ENCODE assay signal across 1 cellular context in the genomic region with DNA sequence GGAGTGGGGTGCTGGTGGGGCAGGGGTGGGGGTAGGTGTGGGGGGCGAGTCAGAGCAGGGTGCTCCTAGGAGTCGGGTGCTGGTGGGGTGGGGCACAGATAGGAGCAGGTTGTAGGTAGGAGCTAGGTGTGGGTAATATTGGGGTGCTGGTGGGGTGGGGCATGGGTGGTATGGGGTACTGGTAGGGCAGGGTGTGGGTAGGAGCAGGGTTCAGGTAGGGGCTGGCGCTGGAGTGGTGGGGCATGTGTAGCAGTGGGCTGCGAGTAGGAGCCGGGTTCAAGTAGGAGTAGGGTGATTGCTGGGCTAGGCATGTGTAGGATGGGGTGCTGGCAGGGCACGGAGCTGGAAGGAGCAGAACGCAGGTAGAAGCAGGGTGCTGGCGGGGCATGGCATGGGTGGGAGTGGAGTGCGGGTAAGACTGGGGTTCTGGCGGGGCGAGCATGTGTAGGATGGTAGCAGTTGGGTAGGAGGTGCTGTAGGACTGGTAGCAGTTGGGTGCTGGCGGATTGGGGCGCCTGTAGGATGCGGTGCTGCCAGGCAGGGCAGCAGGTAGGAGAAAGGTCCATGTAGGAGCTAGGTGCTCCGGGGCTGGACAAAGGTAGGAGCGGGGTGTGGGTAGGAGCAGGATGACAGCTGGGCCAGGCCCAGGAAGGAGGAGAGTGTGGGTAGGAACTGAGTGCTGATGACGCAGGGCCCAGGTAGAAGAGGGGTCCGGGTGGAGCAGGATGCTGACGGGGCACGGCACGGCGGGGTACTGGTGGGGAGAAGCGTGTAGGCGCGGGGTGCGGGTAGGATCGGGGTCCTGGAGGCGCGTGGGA.
TF ChIP-seq lines count a peak whose summit lies in the region.

No MANE protein-coding gene starts in this region.

TF ChIP-seq in WTC11, 78 proteins besides CTCF, POLR2A, EP300 and RAD21 (continued from another document):
- TF ChIP-seq, protein P1, sequence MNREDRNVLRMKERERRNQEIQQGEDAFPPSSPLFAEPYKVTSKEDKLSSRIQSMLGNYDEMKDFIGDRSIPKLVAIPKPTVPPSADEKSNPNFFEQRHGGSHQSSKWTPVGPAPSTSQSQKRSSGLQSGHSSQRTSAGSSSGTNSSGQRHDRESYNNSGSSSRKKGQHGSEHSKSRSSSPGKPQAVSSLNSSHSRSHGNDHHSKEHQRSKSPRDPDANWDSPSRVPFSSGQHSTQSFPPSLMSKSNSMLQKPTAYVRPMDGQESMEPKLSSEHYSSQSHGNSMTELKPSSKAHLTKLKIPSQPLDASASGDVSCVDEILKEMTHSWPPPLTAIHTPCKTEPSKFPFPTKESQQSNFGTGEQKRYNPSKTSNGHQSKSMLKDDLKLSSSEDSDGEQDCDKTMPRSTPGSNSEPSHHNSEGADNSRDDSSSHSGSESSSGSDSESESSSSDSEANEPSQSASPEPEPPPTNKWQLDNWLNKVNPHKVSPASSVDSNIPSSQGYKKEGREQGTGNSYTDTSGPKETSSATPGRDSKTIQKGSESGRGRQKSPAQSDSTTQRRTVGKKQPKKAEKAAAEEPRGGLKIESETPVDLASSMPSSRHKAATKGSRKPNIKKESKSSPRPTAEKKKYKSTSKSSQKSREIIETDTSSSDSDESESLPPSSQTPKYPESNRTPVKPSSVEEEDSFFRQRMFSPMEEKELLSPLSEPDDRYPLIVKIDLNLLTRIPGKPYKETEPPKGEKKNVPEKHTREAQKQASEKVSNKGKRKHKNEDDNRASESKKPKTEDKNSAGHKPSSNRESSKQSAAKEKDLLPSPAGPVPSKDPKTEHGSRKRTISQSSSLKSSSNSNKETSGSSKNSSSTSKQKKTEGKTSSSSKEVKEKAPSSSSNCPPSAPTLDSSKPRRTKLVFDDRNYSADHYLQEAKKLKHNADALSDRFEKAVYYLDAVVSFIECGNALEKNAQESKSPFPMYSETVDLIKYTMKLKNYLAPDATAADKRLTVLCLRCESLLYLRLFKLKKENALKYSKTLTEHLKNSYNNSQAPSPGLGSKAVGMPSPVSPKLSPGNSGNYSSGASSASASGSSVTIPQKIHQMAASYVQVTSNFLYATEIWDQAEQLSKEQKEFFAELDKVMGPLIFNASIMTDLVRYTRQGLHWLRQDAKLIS (CRISPR knock-in tag; IDR thresholded peaks at IDR 0.05; ENCODE audit: borderline replicate concordance) = no peak
- no peak for TF ChIP-seq TP53 (CRISPR knock-in tag; IDR thresholded peaks at IDR 0.05)
- TF ChIP-seq MXD4 (CRISPR knock-in tag; IDR thresholded peaks at IDR 0.05; ENCODE audit: borderline replicate concordance) = no peak
- TF ChIP-seq SP1 (CRISPR knock-in tag; conservative IDR thresholded peaks at IDR 0.05) = no peak
- no peak for TF ChIP-seq ZNF219 (CRISPR knock-in tag; IDR thresholded peaks at IDR 0.05; ENCODE audit: borderline replicate concordance)
- TF ChIP-seq NR2C2 (CRISPR knock-in tag; IDR thresholded peaks at IDR 0.05) = no peak
- TF ChIP-seq, protein P2, sequence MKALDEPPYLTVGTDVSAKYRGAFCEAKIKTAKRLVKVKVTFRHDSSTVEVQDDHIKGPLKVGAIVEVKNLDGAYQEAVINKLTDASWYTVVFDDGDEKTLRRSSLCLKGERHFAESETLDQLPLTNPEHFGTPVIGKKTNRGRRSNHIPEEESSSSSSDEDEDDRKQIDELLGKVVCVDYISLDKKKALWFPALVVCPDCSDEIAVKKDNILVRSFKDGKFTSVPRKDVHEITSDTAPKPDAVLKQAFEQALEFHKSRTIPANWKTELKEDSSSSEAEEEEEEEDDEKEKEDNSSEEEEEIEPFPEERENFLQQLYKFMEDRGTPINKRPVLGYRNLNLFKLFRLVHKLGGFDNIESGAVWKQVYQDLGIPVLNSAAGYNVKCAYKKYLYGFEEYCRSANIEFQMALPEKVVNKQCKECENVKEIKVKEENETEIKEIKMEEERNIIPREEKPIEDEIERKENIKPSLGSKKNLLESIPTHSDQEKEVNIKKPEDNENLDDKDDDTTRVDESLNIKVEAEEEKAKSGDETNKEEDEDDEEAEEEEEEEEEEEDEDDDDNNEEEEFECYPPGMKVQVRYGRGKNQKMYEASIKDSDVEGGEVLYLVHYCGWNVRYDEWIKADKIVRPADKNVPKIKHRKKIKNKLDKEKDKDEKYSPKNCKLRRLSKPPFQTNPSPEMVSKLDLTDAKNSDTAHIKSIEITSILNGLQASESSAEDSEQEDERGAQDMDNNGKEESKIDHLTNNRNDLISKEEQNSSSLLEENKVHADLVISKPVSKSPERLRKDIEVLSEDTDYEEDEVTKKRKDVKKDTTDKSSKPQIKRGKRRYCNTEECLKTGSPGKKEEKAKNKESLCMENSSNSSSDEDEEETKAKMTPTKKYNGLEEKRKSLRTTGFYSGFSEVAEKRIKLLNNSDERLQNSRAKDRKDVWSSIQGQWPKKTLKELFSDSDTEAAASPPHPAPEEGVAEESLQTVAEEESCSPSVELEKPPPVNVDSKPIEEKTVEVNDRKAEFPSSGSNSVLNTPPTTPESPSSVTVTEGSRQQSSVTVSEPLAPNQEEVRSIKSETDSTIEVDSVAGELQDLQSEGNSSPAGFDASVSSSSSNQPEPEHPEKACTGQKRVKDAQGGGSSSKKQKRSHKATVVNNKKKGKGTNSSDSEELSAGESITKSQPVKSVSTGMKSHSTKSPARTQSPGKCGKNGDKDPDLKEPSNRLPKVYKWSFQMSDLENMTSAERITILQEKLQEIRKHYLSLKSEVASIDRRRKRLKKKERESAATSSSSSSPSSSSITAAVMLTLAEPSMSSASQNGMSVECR (CRISPR knock-in tag; IDR thresholded peaks at IDR 0.05; ENCODE audit: borderline replicate concordance) = no peak
- no peak for TF ChIP-seq NFYB (CRISPR knock-in tag; conservative IDR thresholded peaks at IDR 0.05; ENCODE audit: low read depth)
- TF ChIP-seq, protein P3, sequence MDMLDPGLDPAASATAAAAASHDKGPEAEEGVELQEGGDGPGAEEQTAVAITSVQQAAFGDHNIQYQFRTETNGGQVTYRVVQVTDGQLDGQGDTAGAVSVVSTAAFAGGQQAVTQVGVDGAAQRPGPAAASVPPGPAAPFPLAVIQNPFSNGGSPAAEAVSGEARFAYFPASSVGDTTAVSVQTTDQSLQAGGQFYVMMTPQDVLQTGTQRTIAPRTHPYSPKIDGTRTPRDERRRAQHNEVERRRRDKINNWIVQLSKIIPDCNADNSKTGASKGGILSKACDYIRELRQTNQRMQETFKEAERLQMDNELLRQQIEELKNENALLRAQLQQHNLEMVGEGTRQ (CRISPR knock-in tag; IDR thresholded peaks at IDR 0.05) = no peak
- no peak for TF ChIP-seq RORB (CRISPR knock-in tag; IDR thresholded peaks at IDR 0.05)
- TF ChIP-seq ZNF138 (CRISPR knock-in tag; conservative IDR thresholded peaks at IDR 0.05) = no peak
- TF ChIP-seq, protein P4, sequence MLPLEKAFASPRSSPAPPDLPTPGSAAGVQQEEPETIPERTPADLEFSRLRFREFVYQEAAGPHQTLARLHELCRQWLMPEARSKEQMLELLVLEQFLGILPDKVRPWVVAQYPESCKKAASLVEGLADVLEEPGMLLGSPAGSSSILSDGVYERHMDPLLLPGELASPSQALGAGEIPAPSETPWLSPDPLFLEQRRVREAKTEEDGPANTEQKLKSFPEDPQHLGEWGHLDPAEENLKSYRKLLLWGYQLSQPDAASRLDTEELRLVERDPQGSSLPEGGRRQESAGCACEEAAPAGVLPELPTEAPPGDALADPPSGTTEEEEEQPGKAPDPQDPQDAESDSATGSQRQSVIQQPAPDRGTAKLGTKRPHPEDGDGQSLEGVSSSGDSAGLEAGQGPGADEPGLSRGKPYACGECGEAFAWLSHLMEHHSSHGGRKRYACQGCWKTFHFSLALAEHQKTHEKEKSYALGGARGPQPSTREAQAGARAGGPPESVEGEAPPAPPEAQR (CRISPR knock-in tag; IDR thresholded peaks at IDR 0.05) = no peak
- TF ChIP-seq CREM (CRISPR knock-in tag; IDR thresholded peaks at IDR 0.05) = no peak
- TF ChIP-seq, protein P5, sequence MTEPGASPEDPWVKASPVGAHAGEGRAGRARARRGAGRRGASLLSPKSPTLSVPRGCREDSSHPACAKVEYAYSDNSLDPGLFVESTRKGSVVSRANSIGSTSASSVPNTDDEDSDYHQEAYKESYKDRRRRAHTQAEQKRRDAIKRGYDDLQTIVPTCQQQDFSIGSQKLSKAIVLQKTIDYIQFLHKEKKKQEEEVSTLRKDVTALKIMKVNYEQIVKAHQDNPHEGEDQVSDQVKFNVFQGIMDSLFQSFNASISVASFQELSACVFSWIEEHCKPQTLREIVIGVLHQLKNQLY (CRISPR knock-in tag; IDR thresholded peaks at IDR 0.05) = no peak
- TF ChIP-seq SMAD4 (CRISPR knock-in tag; IDR thresholded peaks at IDR 0.05) = no peak
TF ChIP-seq in WTC11: peak in this region for 0.
